ENCODE assay signal across 20 cellular contexts in the genomic region with DNA sequence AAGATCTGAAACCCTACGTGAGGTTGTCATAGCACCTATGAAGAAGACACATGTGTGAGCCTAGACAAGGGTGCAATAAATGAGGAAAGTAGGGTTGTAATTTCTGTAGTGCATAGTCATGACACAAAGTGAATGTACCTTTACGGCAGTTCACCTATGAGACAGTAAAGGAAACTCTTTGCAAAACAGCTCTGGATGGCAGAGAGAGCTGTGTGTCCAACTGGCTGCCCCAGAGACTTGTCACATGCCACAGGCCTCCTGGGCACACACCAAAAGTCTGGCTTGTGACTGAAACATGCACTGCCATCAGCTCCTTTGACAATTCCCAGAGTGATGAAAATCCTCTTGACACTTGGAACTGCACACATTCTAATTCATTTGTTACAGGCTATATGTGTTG.
"Had no signal": no experiment of that assay in that cellular context is flagged by ENCODE, and none has a peak within 500 bp of the region (broad histone marks: within the 10 kb centered on the region; RNA-seq: fewer than 3 reads in every experiment).

No MANE protein-coding gene starts in this region.

- DNase-seq: dorsolateral prefrontal cortex; effector CD4-positive, alpha-beta T cell; foreskin fibroblast; gastrocnemius medialis; head of caudate nucleus; hippocampal formation; left colon; naive B cell; stimulated activated CD4-positive, alpha-beta T cell treated with anti-CD3 and anti-CD28 coated beads, Interleukin-2, amount 100 ng/mL, for 24 hours; stimulated activated CD4-positive, alpha-beta T cell treated with anti-CD3 and anti-CD28 coated beads, Interleukin-4, amount 100 ng/mL, for 24 hours; stimulated activated naive CD8-positive, alpha-beta T cell treated with anti-CD3 and anti-CD28 coated beads, Interleukin-15, Interleukin-2, amounts not matched to agents 100 U/mL and 50 U/mL, for 24 hours; substantia nigra; testis; tibial artery had no signal

- H3K27ac ChIP-seq: dorsolateral prefrontal cortex, gastrocnemius medialis, parathyroid adenoma, testis had no signal

- H3K4me3 ChIP-seq: dorsolateral prefrontal cortex, gastrocnemius medialis, lung, smooth muscle cell, testis, tibial artery had no signal

- H3K36me3 ChIP-seq: gastrocnemius medialis, tibial artery had no signal

- H3K9me3 ChIP-seq: gastrocnemius medialis, testis, tibial artery had no signal

- H3K27me3 ChIP-seq: dorsolateral prefrontal cortex, gastrocnemius medialis, testis, tibial artery had no signal

- ATAC-seq: gastrocnemius medialis; left colon; natural killer cell treated with Interleukin-12 subunit alpha and Interleukin-12 subunit beta and Interleukin-15 and Interleukin-18, amount 100 ng/mL, for 72 hours; sciatic nerve; stimulated activated effector memory CD8-positive, alpha-beta T cell treated with anti-CD3 and anti-CD28 coated beads, Interleukin-12 subunit alpha, Interleukin-12 subunit beta, amount 100 ng/mL, for 72 hours; stimulated activated naive CD8-positive, alpha-beta T cell treated with anti-CD3 and anti-CD28 coated beads, Interleukin-15, Interleukin-2, amounts not matched to agents 100 U/mL and 50 U/mL, for 24 hours had no signal

- H3K4me1 ChIP-seq: gastrocnemius medialis, parathyroid adenoma, testis had no signal
